8 cellular contexts compared by ENCODE assay signal in genomic region chr9:105405514-105406131, GRCh38. TPM values are rescaled to one million over a fixed set of nuclear protein-coding genes. Genes with fewer than 3 reads are reported as not detected.
DNase-seq lines count a peak whose midpoint lies in the region; ATAC-seq and TF ChIP-seq lines count a peak whose summit lies in the region.

No MANE protein-coding gene starts in this region.

- DNase-seq in GF-D8 (lab: John Stamatoyannopoulos, UW) (peak; percentile 66), Kasumi-1 (lab: John Stamatoyannopoulos, UW) (peak; percentile 30 to 41), mucosa of descending colon (no peak), cerebellar cortex (ENCODE audit: low spot score) (no peak), retina (no peak), ovary (no peak)
- peak; percentile 76 for DNase-seq in activated CD4-positive, alpha-beta memory T cell treated with anti-CD3 and anti-CD28 coated beads, Interleukin-2, amount 10 ng/mL, durations not matched to agents 7 days and 5 days

- H3K27ac ChIP-seq in ovary = no peak overlapping the region

- no peak for TF ChIP-seq POLR2A in ovary (IDR thresholded peaks at IDR 0.05)

- H3K4me1 ChIP-seq in mucosa of descending colon (ENCODE audit: low read depth) = no peaks in the 10 kb centered on the region
- no peaks in the 10 kb centered on the region for H3K4me1 ChIP-seq in ovary (ENCODE audit: insufficient read depth)

- H3K36me3 Mint-ChIP-seq in activated CD4-positive, alpha-beta memory T cell treated with anti-CD3 and anti-CD28 coated beads, Interleukin-2, amount 10 ng/mL, durations not matched to agents 7 days and 5 days (ENCODE audit: low read depth) = peaks cover 7% of the 10 kb centered on the region

- ATAC-seq in GM21619 (IDR thresholded peaks at IDR 0.05; ENCODE audit: unreplicated experiment) = peak; percentile 95
- ATAC-seq in mucosa of descending colon = peak; percentile 56

- WGBS in ovary, 3 donors = 31 to 44% (median 32%) methylated on average over 6 of the region's 6 CpGs

- no peaks in the 10 kb centered on the region for H3K9me3 Mint-ChIP-seq in activated CD4-positive, alpha-beta memory T cell treated with anti-CD3 and anti-CD28 coated beads, Interleukin-2, amount 10 ng/mL, durations not matched to agents 7 days and 5 days

- TF ChIP-seq CTCF in mucosa of descending colon (IDR thresholded peaks at IDR 0.05) = no peak
- no peak for TF ChIP-seq CTCF in ovary (IDR thresholded peaks at IDR 0.05)

- H3K4me3 ChIP-seq in mucosa of descending colon (no peak overlapping the region), ovary (no peak overlapping the region)

- intact Hi-C loops in mucosa of descending colon (cut with DNase I, micrococcal nuclease) = no loop called here
- intact Hi-C loops in ovary (cut with DNase I) = loop anchor here in 1 of 4 donors (10.0 kb wide), 1 partner anchor 611 kb away; no protein-coding TSS in a partner anchor

- CTCF ChIA-PET in activated CD4-positive, alpha-beta memory T cell treated with anti-CD3 and anti-CD28 coated beads, Interleukin-2, amount 10 ng/mL, durations not matched to agents 7 days and 5 days (lab: Charles Lee) = interaction anchor here (0.6 to 2.1 kb wide), 11 partner anchors 10 to 657 kb away, joined by 3 to 9 read pairs (median 4); partner anchors contain the start of gene SLC44A1

- peaks cover 31% of the 10 kb centered on the region for H3K4me1 Mint-ChIP-seq in activated CD4-positive, alpha-beta memory T cell treated with anti-CD3 and anti-CD28 coated beads, Interleukin-2, amount 10 ng/mL, durations not matched to agents 7 days and 5 days

- POLR2A ChIA-PET in activated CD4-positive, alpha-beta memory T cell treated with anti-CD3 and anti-CD28 coated beads, Interleukin-2, amount 10 ng/mL, durations not matched to agents 7 days and 5 days (lab: Charles Lee) = interaction anchor here (0.5 to 3.5 kb wide), 15 partner anchors 18 to 1312 kb away, joined by 3 to 16 read pairs (median 5); partner anchors contain the start of genes SLC44A1 and SMC2

- peaks cover 76% of the 10 kb centered on the region for H3K27me3 Mint-ChIP-seq in activated CD4-positive, alpha-beta memory T cell treated with anti-CD3 and anti-CD28 coated beads, Interleukin-2, amount 10 ng/mL, durations not matched to agents 7 days and 5 days

- peak overlapping the region; percentile 49 for H3K4me3 Mint-ChIP-seq in activated CD4-positive, alpha-beta memory T cell treated with anti-CD3 and anti-CD28 coated beads, Interleukin-2, amount 10 ng/mL, durations not matched to agents 7 days and 5 days

- H3K36me3 ChIP-seq in mucosa of descending colon (ENCODE audit: low read depth) = no peaks in the 10 kb centered on the region
- no peaks in the 10 kb centered on the region for H3K36me3 ChIP-seq in ovary

- H3K9me3 ChIP-seq in mucosa of descending colon (no peaks in the 10 kb centered on the region), ovary (no peaks in the 10 kb centered on the region)

- peak overlapping the region; percentile 73 for H3K27ac Mint-ChIP-seq in activated CD4-positive, alpha-beta memory T cell treated with anti-CD3 and anti-CD28 coated beads, Interleukin-2, amount 10 ng/mL, durations not matched to agents 7 days and 5 days

- H3K27me3 ChIP-seq in ovary = no peaks in the 10 kb centered on the region

- no peak for TF ChIP-seq EP300 in ovary (IDR thresholded peaks at IDR 0.05)

RNA-seq across cellular contexts. Expression of gene FSD1L, which starts 42.2 kb away (rescaled TPM):
- 1 to 10 TPM; 7.8 to 8.5 TPM for total RNA-seq in activated CD4-positive, alpha-beta memory T cell treated with anti-CD3 and anti-CD28 coated beads, Interleukin-2, amount 10 ng/mL, durations not matched to agents 7 days and 5 days
- total RNA-seq in mucosa of descending colon (1 to 10 TPM; 7.8 to 9.9 (median 9.9) TPM), ovary (1 to 10 TPM; 2.6 to 7.6 (median 4.7) TPM)
- polyA plus RNA-seq in ovary = 1 to 10 TPM; 1.4 to 1.8 TPM

Comparison
In these comparisons a context has a peak if more than half of its experiments do, and no peak if none do; other contexts are left out.
1. DNase-seq: peak in GF-D8 (single experiment), Kasumi-1 (2 of 2) and activated CD4-positive, alpha-beta memory T cell treated with anti-CD3 and anti-CD28 coated beads, Interleukin-2, amount 10 ng/mL, durations not matched to agents 7 days and 5 days (single experiment); none in mucosa of descending colon (0 of 3), cerebellar cortex (single experiment), retina (single experiment) and ovary (0 of 5).